11 cellular contexts compared by ENCODE assay signal in genomic region chr3:146470424-146470990, GRCh38. TPM values are rescaled to one million over a fixed set of nuclear protein-coding genes. Genes with fewer than 3 reads are reported as not detected.
A peak's percentile ranks its signal among the peaks of the same experiment; 100 is the strongest.
DNase-seq lines count a peak whose midpoint lies in the region; ATAC-seq and FAIRE-seq lines count a peak whose summit lies in the region.
"Had no signal": no experiment of that assay in that cellular context is flagged by ENCODE, and none has a peak within 500 bp of the region (broad histone marks: within the 10 kb centered on the region; RNA-seq: fewer than 3 reads in every experiment).

No MANE protein-coding gene starts in this region.

- H3K27ac ChIP-seq in HUES48 (ENCODE audit: low read depth, low read length) (no peak overlapping the region), small intestine (ENCODE audit: low read depth in 1 of 2, low read length in 1 of 2) (peak overlapping the region in 1 of 2 donors; percentile 54)

- H3K4me1 ChIP-seq in HUES48 (ENCODE audit: control insufficient read depth, insufficient read depth, low read length) = no peaks in the 10 kb centered on the region
- no peaks in the 10 kb centered on the region for H3K4me1 ChIP-seq in small intestine (ENCODE audit: control insufficient read depth in 2 of 2, insufficient read depth in 1 of 2, low read depth in 1 of 2, low read length in 1 of 2)

- H3K27ac Mint-ChIP-seq in activated T-cell treated with anti-CD3 and anti-CD28 coated beads, Interleukin-2, amount 50 U/mL, for 24 hours = no peak overlapping the region
- H3K27ac Mint-ChIP-seq in activated T-helper 2 cell treated with anti-CD3 and anti-CD28 coated beads, Interferon-gamma antibody, Interleukin-2, Interleukin-4, amounts not matched to agents 10 μg/mL and 5 μg/mL and 100 μg/mL, durations not matched to agents 14 hours and 24 hours and 36 hours = no peak overlapping the region

- H3K27me3 Mint-ChIP-seq in activated T-cell treated with anti-CD3 and anti-CD28 coated beads, Interleukin-2, amount 50 U/mL, for 24 hours = peaks cover 4% of the 10 kb centered on the region
- H3K27me3 Mint-ChIP-seq in activated T-helper 2 cell treated with anti-CD3 and anti-CD28 coated beads, Interferon-gamma antibody, Interleukin-2, Interleukin-4, amounts not matched to agents 10 μg/mL and 5 μg/mL and 100 μg/mL, durations not matched to agents 14 hours and 24 hours and 36 hours (ENCODE audit: low read depth) = peaks cover 5% of the 10 kb centered on the region

- no peak for FAIRE-seq in small intestine (lab: Jason Lieb, UNC)

- H3K4me3 ChIP-seq in HUES48 (ENCODE audit: low read depth, low read length) (0 out of 2 replicates have a peak overlapping the region, but pooled peaks have one; percentile 54), small intestine (ENCODE audit: low read depth in 1 of 2, low read length in 2 of 2) (peak overlapping the region in 1 of 2 donors; percentile 95)

- DNase-seq in activated T-cell treated with anti-CD3 and anti-CD28 coated beads, Interleukin-2, amount 50 U/mL, for 24 hours = no peak
- DNase-seq in activated T-cell treated with anti-CD3 and anti-CD28 coated beads for 4 hours (no peak), small intestine (peak; percentile 12), COLO829 (ENCODE audit: low spot score) (no peak), NCI-H345 treated with DMSO at 0.1 percent for 48 hours (lab: John Stamatoyannopoulos, UW; ENCODE audit: unreplicated experiment) (no peak)
- no peak for DNase-seq in activated T-helper 2 cell treated with anti-CD3 and anti-CD28 coated beads, Interferon-gamma antibody, Interleukin-2, Interleukin-4, amounts not matched to agents 10 μg/mL and 5 μg/mL and 100 μg/mL, durations not matched to agents 14 hours and 24 hours and 36 hours (ENCODE audit: low spot score)
- DNase-seq: amniotic stem cell, GF-D8 had no signal

- peaks cover 12% of the 10 kb centered on the region for H3K4me1 Mint-ChIP-seq in activated T-cell treated with anti-CD3 and anti-CD28 coated beads, Interleukin-2, amount 50 U/mL, for 24 hours (ENCODE audit: low read depth)
- H3K4me1 Mint-ChIP-seq in activated T-helper 2 cell treated with anti-CD3 and anti-CD28 coated beads, Interferon-gamma antibody, Interleukin-2, Interleukin-4, amounts not matched to agents 10 μg/mL and 5 μg/mL and 100 μg/mL, durations not matched to agents 14 hours and 24 hours and 36 hours (ENCODE audit: low read depth) = peaks cover 11% of the 10 kb centered on the region

- H3K9ac ChIP-seq in HUES48 (ENCODE audit: low read depth, low read length) = no peak overlapping the region

- intact Hi-C loops in activated T-helper 2 cell treated with anti-CD3 and anti-CD28 coated beads, Interferon-gamma antibody, Interleukin-2, Interleukin-4, amounts not matched to agents 10 μg/mL and 5 μg/mL and 100 μg/mL, durations not matched to agents 14 hours and 24 hours and 36 hours (cut with micrococcal nuclease) = no loop called here

- no peaks in the 10 kb centered on the region for H3K9me3 ChIP-seq in HUES48 (ENCODE audit: control insufficient read depth, insufficient read depth, low read length)
- no peaks in the 10 kb centered on the region for H3K9me3 ChIP-seq in small intestine (ENCODE audit: control insufficient read depth, low read depth)

- H3K36me3 ChIP-seq in HUES48 (ENCODE audit: control insufficient read depth, insufficient read depth, low read length) (no peaks in the 10 kb centered on the region), small intestine (ENCODE audit: control insufficient read depth in 2 of 2, insufficient read depth in 2 of 2, low read length in 2 of 2) (no peaks in the 10 kb centered on the region)

- H3K4me3 Mint-ChIP-seq in activated T-cell treated with anti-CD3 and anti-CD28 coated beads, Interleukin-2, amount 50 U/mL, for 24 hours = peak overlapping the region; percentile 74
- peak overlapping the region; percentile 18 for H3K4me3 Mint-ChIP-seq in activated T-helper 2 cell treated with anti-CD3 and anti-CD28 coated beads, Interferon-gamma antibody, Interleukin-2, Interleukin-4, amounts not matched to agents 10 μg/mL and 5 μg/mL and 100 μg/mL, durations not matched to agents 14 hours and 24 hours and 36 hours (ENCODE audit: low read depth)

- no peak for ATAC-seq in HG03139 (IDR thresholded peaks at IDR 0.05; ENCODE audit: unreplicated experiment)

- H3K36me3 Mint-ChIP-seq in activated T-cell treated with anti-CD3 and anti-CD28 coated beads, Interleukin-2, amount 50 U/mL, for 24 hours (ENCODE audit: low read depth) = no peaks in the 10 kb centered on the region
- no peaks in the 10 kb centered on the region for H3K36me3 Mint-ChIP-seq in activated T-helper 2 cell treated with anti-CD3 and anti-CD28 coated beads, Interferon-gamma antibody, Interleukin-2, Interleukin-4, amounts not matched to agents 10 μg/mL and 5 μg/mL and 100 μg/mL, durations not matched to agents 14 hours and 24 hours and 36 hours (ENCODE audit: low read depth)

- WGBS in small intestine, 3 donors = 43 to 77% (median 45%) methylated on average over 9 of the region's 9 CpGs

- no peaks in the 10 kb centered on the region for H3K9me3 Mint-ChIP-seq in activated T-cell treated with anti-CD3 and anti-CD28 coated beads, Interleukin-2, amount 50 U/mL, for 24 hours
- H3K9me3 Mint-ChIP-seq in activated T-helper 2 cell treated with anti-CD3 and anti-CD28 coated beads, Interferon-gamma antibody, Interleukin-2, Interleukin-4, amounts not matched to agents 10 μg/mL and 5 μg/mL and 100 μg/mL, durations not matched to agents 14 hours and 24 hours and 36 hours = no peaks in the 10 kb centered on the region
- H3K9me3 Mint-ChIP-seq: dendritic cell treated with granulocyte-macrophage colony-stimulating factor and Interleukin-4, amounts not matched to agents 40 ng/mL and 50 ng/mL, for 4 days had no signal

- H3K27me3 ChIP-seq in HUES48 (ENCODE audit: control insufficient read depth, insufficient read depth, low read length) = no peaks in the 10 kb centered on the region
- H3K27me3 ChIP-seq in small intestine (ENCODE audit: control insufficient read depth in 2 of 2, insufficient read depth in 2 of 2, low read length in 2 of 2) = no peaks in the 10 kb centered on the region

RNA-seq across cellular contexts. Expression of gene PLSCR2, which starts 1.1 kb away (rescaled TPM):
- total RNA-seq in activated T-helper 2 cell treated with anti-CD3 and anti-CD28 coated beads, Interferon-gamma antibody, Interleukin-2, Interleukin-4, amounts not matched to agents 10 μg/mL and 5 μg/mL and 100 μg/mL, durations not matched to agents 14 hours and 24 hours and 36 hours = not detected in 2 replicates
- polyA plus RNA-seq in small intestine = not detected
